In genomic region chr1:172024944-172025738, GRCh38 we compare ENCODE assay signal across 8 cellular contexts.
DNase-seq lines count a peak whose midpoint lies in the region; FAIRE-seq and TF ChIP-seq lines count a peak whose summit lies in the region.
"Not testable (repeated sequence)": the region's sequence is repeated elsewhere in the genome, so short reads cannot be mapped to it uniquely, and the experiment has no call there.

No MANE protein-coding gene starts in this region.

- not testable (repeated sequence) for H4K20me1 ChIP-seq in H9 (ENCODE audit: control insufficient read depth, insufficient read depth, insufficient read length)

- H3K27ac Mint-ChIP-seq in Calu3 (ENCODE audit: unreplicated experiment) = not testable (repeated sequence)
- peak overlapping the region in 2 of 3 experiments; percentile 61 to 63; a peak in 3 of 7 replicates for H3K27ac Mint-ChIP-seq in H9

- not testable (repeated sequence) for H3K27ac ChIP-seq in H9 (ENCODE audit: insufficient read length, low read depth, low read length); mesenchymal stem cell (ENCODE audit: low read length, poor library complexity, severe bottlenecking)
- H3K27ac ChIP-seq in esophagus (ENCODE audit: low read depth in 2 of 2, low read length in 1 of 2) (peak overlapping the region; percentile 60 to 81), suprapubic skin (peak overlapping the region; percentile 73)

- not testable (repeated sequence) for H2BK12ac ChIP-seq in H9 (ENCODE audit: insufficient read length, low read depth, low read length); mesenchymal stem cell (ENCODE audit: low read length in 2 of 2)

- not testable (repeated sequence) for TF ChIP-seq POLR2A in suprapubic skin (IDR thresholded peaks at IDR 0.05)

- H2AK5ac ChIP-seq in H9 (ENCODE audit: insufficient read length, low read length); mesenchymal stem cell (ENCODE audit: low read length, severe bottlenecking): not testable (repeated sequence)

- CTCF ChIA-PET in Calu3 (lab: Charles Lee) = interaction anchor here (0.6 to 2.0 kb wide), 4 partner anchors 19 to 1836 kb away, joined by 3 to 10 read pairs (median 4); no protein-coding TSS in a partner anchor

- H3K79me1 ChIP-seq in H9 (ENCODE audit: insufficient read depth, low read depth, low read length, poor library complexity, severe bottlenecking); mesenchymal stem cell (replicated peaks; ENCODE audit: low read length, poor library complexity, severe bottlenecking): not testable (repeated sequence)

- not testable (repeated sequence) for H3K4me3 ChIP-seq in bronchial epithelial cell (ENCODE audit: low read depth, low read length); esophagus (ENCODE audit: low read depth in 1 of 2, low read length in 2 of 2); mesenchymal stem cell (ENCODE audit: insufficient read depth in 1 of 2, low read depth in 1 of 2, low read length in 2 of 2); suprapubic skin

- BruUV-seq in Calu3 (replicated peaks; lab: Mats Ljungman, UMichigan) = not testable (repeated sequence)

- H3K4me3 Mint-ChIP-seq in Calu3 (ENCODE audit: low read depth, unreplicated experiment); H9: not testable (repeated sequence)

- not testable (repeated sequence) for H3K27me3 ChIP-seq in H9 (ENCODE audit: insufficient read depth, low read length); bronchial epithelial cell (ENCODE audit: control insufficient read depth, insufficient read depth, low read length); esophagus (ENCODE audit: control insufficient read depth in 1 of 2, insufficient read depth in 2 of 2, low read length in 2 of 2); mesenchymal stem cell (ENCODE audit: control insufficient read depth in 1 of 2, insufficient read depth in 1 of 2, low read length in 2 of 2); suprapubic skin

- not testable (repeated sequence) for H3K14ac ChIP-seq in H9 (ENCODE audit: insufficient read depth, low read length); mesenchymal stem cell (ENCODE audit: low read length in 2 of 2)

- not testable (repeated sequence) for H3K4ac ChIP-seq in H9 (ENCODE audit: low read depth, low read length); mesenchymal stem cell (ENCODE audit: low read depth in 1 of 2, low read length in 2 of 2)

- H2BK20ac ChIP-seq in H9 (ENCODE audit: low read depth, low read length, poor library complexity, severe bottlenecking) = not testable (repeated sequence)

- H3K18ac ChIP-seq in H9 (ENCODE audit: insufficient read length, low read depth, low read length) = not testable (repeated sequence)
- peak overlapping the region in 1 of 2 experiments; percentile 52 for H3K18ac ChIP-seq in mesenchymal stem cell (ENCODE audit: low read depth in 1 of 2, low read length in 2 of 2)

- H2BK5ac ChIP-seq in H9 (ENCODE audit: insufficient read length, low read length); mesenchymal stem cell (ENCODE audit: low read depth, low read length, poor library complexity, severe bottlenecking): not testable (repeated sequence)

- H4K8ac ChIP-seq in H9 (replicated peaks; ENCODE audit: insufficient read length, low read depth, low read length); mesenchymal stem cell (ENCODE audit: low read length): not testable (repeated sequence)

- H4K91ac ChIP-seq in H9 (ENCODE audit: insufficient read length, low read depth, low read length); mesenchymal stem cell (ENCODE audit: low read length): not testable (repeated sequence)

- H3T11ph ChIP-seq in H9 (ENCODE audit: low read length) = not testable (repeated sequence)

- not testable (repeated sequence) for H2BK120ac ChIP-seq in H9 (ENCODE audit: low read depth, low read length, poor library complexity, severe bottlenecking); mesenchymal stem cell (ENCODE audit: low read depth, low read length)

- WGBS in H9 (ENCODE audit: extremely low coverage, insufficient read length, low lambda C conversion rate) = no CpG with 5 or more reads among the region's 13 CpGs
- WGBS in esophagus, 2 donors = 68 to 70% methylated on average over 13 of the region's 13 CpGs
- WGBS in mesenchymal stem cell = 76% methylated on average over 12 of the region's 13 CpGs
- WGBS in suprapubic skin = 84% methylated on average over 5 of the region's 13 CpGs

- not testable (repeated sequence) for H3K56ac ChIP-seq in H9 (ENCODE audit: insufficient read length, low read depth, low read length)

- H4K5ac ChIP-seq in H9 (ENCODE audit: insufficient read length, low read depth, low read length) = not testable (repeated sequence)

- H3K23me2 ChIP-seq in H9 (ENCODE audit: insufficient read length, low read depth, low read length, poor library complexity, severe bottlenecking) = not testable (repeated sequence)

- TF ChIP-seq CTCF in Calu3 (IDR thresholded peaks at IDR 0.05; ENCODE audit: unreplicated experiment); H9 (conservative IDR thresholded peaks at IDR 0.05); bronchial epithelial cell (IDR thresholded peaks at IDR 0.05; ENCODE audit: insufficient read depth, low read length, severe bottlenecking); suprapubic skin (IDR thresholded peaks at IDR 0.05): not testable (repeated sequence)

- not testable (repeated sequence) for H3K79me2 ChIP-seq in H9 (ENCODE audit: insufficient read depth, low read length)

- not testable (repeated sequence) for H3K4me2 ChIP-seq in H9 (ENCODE audit: insufficient read depth, insufficient read length, low read length); mesenchymal stem cell (ENCODE audit: low read length, poor library complexity, severe bottlenecking)

- not testable (repeated sequence) for H3K9me3 ChIP-seq in H9 (ENCODE audit: control insufficient read depth, low read depth, low read length); esophagus (ENCODE audit: control insufficient read depth in 2 of 2, insufficient read depth in 1 of 2, low read depth in 1 of 2, low read length in 1 of 2); mesenchymal stem cell (ENCODE audit: control insufficient read depth, low read length); suprapubic skin

- H3K23ac ChIP-seq in H9 (ENCODE audit: insufficient read length, low read depth, low read length); mesenchymal stem cell (ENCODE audit: low read length in 2 of 2): not testable (repeated sequence)

- intact Hi-C loops in Calu3 (cut with micrococcal nuclease; ENCODE audit: unreplicated experiment) = not testable (repeated sequence)

- not testable (repeated sequence) for H3K9me3 Mint-ChIP-seq in Calu3 (ENCODE audit: low read depth, unreplicated experiment); H9

- DNase-seq in Calu3 (peak; percentile 51), OCI-M1 (lab: John Stamatoyannopoulos, UW) (peak; percentile 73), bronchial epithelial cell (ENCODE audit: low read depth) (peak; percentile 35), kidney tubule cell (ENCODE audit: low spot score) (peak; percentile 9), mesenchymal stem cell (peak; percentile 43)
- not testable (repeated sequence) for DNase-seq in H9; suprapubic skin (ENCODE audit: low spot score in 2 of 2)

- H3K36me3 ChIP-seq in bronchial epithelial cell (ENCODE audit: control insufficient read depth, insufficient read depth, low read length); esophagus (ENCODE audit: control insufficient read depth in 2 of 2, insufficient read depth in 2 of 2, low read length in 1 of 2); mesenchymal stem cell (ENCODE audit: control insufficient read depth in 1 of 2, insufficient read depth in 2 of 2, low read depth in 1 of 2, low read length in 2 of 2); suprapubic skin: not testable (repeated sequence)

- not testable (repeated sequence) for TF ChIP-seq EP300 in suprapubic skin (IDR thresholded peaks at IDR 0.05)

- not testable (repeated sequence) for FAIRE-seq in bronchial epithelial cell (lab: Jason Lieb, UNC)

- H3K4me1 ChIP-seq in H9 (ENCODE audit: insufficient read depth, low read length); esophagus (ENCODE audit: control insufficient read depth in 2 of 2, insufficient read depth in 2 of 2, low read length in 1 of 2); mesenchymal stem cell (ENCODE audit: control insufficient read depth, insufficient read depth, low read depth, low read length): not testable (repeated sequence)
- H3K4me1 ChIP-seq in suprapubic skin = peaks cover 13% of the 10 kb centered on the region

- H2BK15ac ChIP-seq in H9 (ENCODE audit: low read depth, low read length); mesenchymal stem cell (ENCODE audit: low read depth, poor library complexity, severe bottlenecking): not testable (repeated sequence)

- H3K36me3 Mint-ChIP-seq in Calu3 (ENCODE audit: insufficient read depth, unreplicated experiment); H9 (ENCODE audit: insufficient read depth in 1 of 3, low read depth in 3 of 3): not testable (repeated sequence)

- H3K27me3 Mint-ChIP-seq in Calu3 (ENCODE audit: unreplicated experiment); H9 (ENCODE audit: low read depth): not testable (repeated sequence)

- H3K9ac ChIP-seq in H9 (ENCODE audit: extremely low read depth, insufficient read length, low read length); mesenchymal stem cell (ENCODE audit: low read length): not testable (repeated sequence)

- not testable (repeated sequence) for H2AFZ ChIP-seq in H9 (ENCODE audit: low read length)
- H2AFZ ChIP-seq in mesenchymal stem cell (ENCODE audit: low read depth, low read length) = peak overlapping the region; percentile 63

- H3K4me1 Mint-ChIP-seq in Calu3 (ENCODE audit: low read depth, unreplicated experiment) = peaks cover 15% of the 10 kb centered on the region
- H3K4me1 Mint-ChIP-seq in H9 = not testable (repeated sequence)
